Comparison of ENCODE assay signal across 16 cellular contexts in the genomic region with DNA sequence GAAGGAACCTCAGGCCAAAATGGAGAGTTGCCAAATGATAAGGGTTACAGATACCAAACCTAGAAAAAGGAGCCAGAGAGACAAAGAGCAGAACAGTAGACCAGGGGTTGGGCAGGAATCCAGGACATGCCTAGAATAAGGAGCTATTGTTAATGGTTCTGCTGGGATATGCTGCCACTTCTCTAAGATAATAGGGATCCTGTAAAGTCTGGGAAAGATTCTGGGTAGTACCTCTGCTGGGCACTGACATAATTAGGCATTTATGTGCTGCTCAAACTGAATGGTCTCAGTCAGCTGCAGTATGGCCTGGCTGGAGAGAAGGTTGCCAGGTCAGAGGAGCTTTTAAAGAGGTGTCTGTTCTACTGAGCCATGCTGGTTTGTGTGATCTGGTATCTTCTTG.
"Had no signal": no experiment of that assay in that cellular context is flagged by ENCODE, and none has a peak within 500 bp of the region (broad histone marks: within the 10 kb centered on the region; RNA-seq: fewer than 3 reads in every experiment).

No MANE protein-coding gene starts in this region.

- H3K4me3 ChIP-seq: dorsolateral prefrontal cortex, left lung had no signal

- H3K27ac ChIP-seq: dorsolateral prefrontal cortex, left lung had no signal

- H3K4me1 ChIP-seq: left lung had no signal

- H3K36me3 ChIP-seq: left lung had no signal

- DNase-seq: activated CD4-positive, alpha-beta T cell treated with anti-CD3 and anti-CD28 coated beads, Interleukin-2, amount 50 U/mL, for 48 hours; activated CD4-positive, CD25-positive, alpha-beta regulatory T cell treated with anti-CD3 and anti-CD28 coated beads, Interleukin-2, amount 50 U/mL, for 72 hours; activated gamma-delta T cell; activated naive CD8-positive, alpha-beta T cell treated with anti-CD3 and anti-CD28 coated beads for 36 hours; activated T-cell treated with anti-CD3 and anti-CD28 coated beads, Interleukin-2, amount 50 U/mL, for 4 hours; anterior cingulate cortex; dorsolateral prefrontal cortex; foreskin fibroblast; head of caudate nucleus; left lung; mesendoderm; stimulated activated CD4-positive, alpha-beta T cell treated with anti-CD3 and anti-CD28 coated beads, Interleukin-4, amount 100 ng/mL, for 1 hour; stimulated activated naive CD8-positive, alpha-beta T cell treated with anti-CD3 and anti-CD28 coated beads, Interleukin-15, amount 100 ng/mL, for 72 hours; T-helper 9 cell had no signal

- H3K9me3 ChIP-seq: left lung had no signal

- FAIRE-seq: bronchial epithelial cell, endometrium had no signal

- H3K27me3 ChIP-seq: dorsolateral prefrontal cortex, left lung had no signal
